Comparison of ENCODE assay signal across 1 cellular context in genomic region chr2:26801342-26801741, GRCh38.
TF ChIP-seq lines count a peak whose summit lies in the region.

No MANE protein-coding gene starts in this region.

TF ChIP-seq in SK-N-SH treated with all-trans-retinoic acid at 6 μM for 48 hours, 23 proteins besides CTCF, POLR2A, EP300 and RAD21 (continued from another document):
- TF ChIP-seq ZNF8 (CRISPR knock-in tag; IDR thresholded peaks at IDR 0.05) = no peak
- TF ChIP-seq CSDC2 (CRISPR knock-in tag; IDR thresholded peaks at IDR 0.05) = no peak
